Comparison of ENCODE assay signal across 21 cellular contexts in genomic region chr7:135251502-135252327, GRCh38. TPM values are rescaled to one million over a fixed set of nuclear protein-coding genes. Genes with fewer than 3 reads are reported as not detected.
DNase-seq lines count a peak whose midpoint lies in the region; ATAC-seq and TF ChIP-seq lines count a peak whose summit lies in the region.
"Had no signal": no experiment of that assay in that cellular context is flagged by ENCODE, and none has a peak within 500 bp of the region (broad histone marks: within the 10 kb centered on the region; RNA-seq: fewer than 3 reads in every experiment).

No MANE protein-coding gene starts in this region.

- TF ChIP-seq CTCF in GM20000 (IDR thresholded peaks at IDR 0.05; ENCODE audit: extremely low read depth, missing control alignments) (no peak), WERI-Rb-1 (IDR thresholded peaks at IDR 0.05; ENCODE audit: low read depth, low read length) (no peak), A673 (conservative IDR thresholded peaks at IDR 0.05; ENCODE audit: low read depth, low read length) (no peak)

- peak; percentile 71 for ATAC-seq in stimulated activated memory B cell treated with anti-CD40 and anti-IgM and Interleukin-4, amounts not matched to agents 10 μg/mL and 1 μg/mL and 100 μg/mL, for 72 hours
- ATAC-seq: left colon; stimulated activated effector memory CD8-positive, alpha-beta T cell treated with anti-CD3 and anti-CD28 coated beads, Interleukin-12 subunit alpha, Interleukin-12 subunit beta, amount 100 ng/mL, for 72 hours had no signal

- H3K27ac ChIP-seq in WERI-Rb-1 (no peak overlapping the region), A673 (ENCODE audit: low read depth, low read length, poor library complexity, severe bottlenecking) (no peak overlapping the region)

- no peaks in the 10 kb centered on the region for H3K27me3 ChIP-seq in WERI-Rb-1 (ENCODE audit: insufficient read depth, low read depth, severe bottlenecking)
- H3K27me3 ChIP-seq in A673 (replicated peaks; ENCODE audit: insufficient read depth, low read depth, low read length, poor library complexity) = no peaks in the 10 kb centered on the region

- DNase-seq in activated CD4-positive, alpha-beta memory T cell treated with anti-CD3 and anti-CD28 coated beads for 36 hours = peak; percentile 13
- DNase-seq in activated CD4-positive, alpha-beta memory T cell treated with anti-CD3 and anti-CD28 coated beads, Interleukin-2, amount 10 ng/mL, durations not matched to agents 7 days and 5 days = no peak
- DNase-seq in GM20000 (ENCODE audit: low spot score) (peak; percentile 43), KBM-7 (peak; percentile 22), NCI-H146 (lab: John Stamatoyannopoulos, UW) (no peak), WERI-Rb-1 (no peak), A673 (ENCODE audit: low spot score) (no peak)
- DNase-seq: activated CD8-positive, alpha-beta memory T cell treated with anti-CD3 and anti-CD28 coated beads, Interleukin-2, amount 50 U/mL, for 48 hours; amygdala; CD4-positive, alpha-beta memory T cell; effector memory CD4-positive, alpha-beta T cell; EL; hypothalamus; left colon; NCI-H2081; NCI-H69; nucleus accumbens had no signal

- intact Hi-C loops in activated CD4-positive, alpha-beta memory T cell treated with anti-CD3 and anti-CD28 coated beads for 36 hours (cut with micrococcal nuclease) = no loop called here
- intact Hi-C loops in A673 (cut with micrococcal nuclease; ENCODE audit: unreplicated experiment) = no loop called here

- H3K27ac Mint-ChIP-seq in activated CD4-positive, alpha-beta memory T cell treated with anti-CD3 and anti-CD28 coated beads for 36 hours = no peak overlapping the region
- no peak overlapping the region for H3K27ac Mint-ChIP-seq in activated CD4-positive, alpha-beta memory T cell treated with anti-CD3 and anti-CD28 coated beads, Interleukin-2, amount 10 ng/mL, durations not matched to agents 7 days and 5 days
- no peak overlapping the region for H3K27ac Mint-ChIP-seq in stimulated activated memory B cell treated with anti-CD40 and anti-IgM and Interleukin-4, amounts not matched to agents 10 μg/mL and 1 μg/mL and 100 μg/mL, for 72 hours
- H3K27ac Mint-ChIP-seq: stimulated activated effector memory CD8-positive, alpha-beta T cell treated with anti-CD3 and anti-CD28 coated beads, Interleukin-12 subunit alpha, Interleukin-12 subunit beta, amount 100 ng/mL, for 72 hours had no signal

- no peak overlapping the region for H3K4me3 Mint-ChIP-seq in activated CD4-positive, alpha-beta memory T cell treated with anti-CD3 and anti-CD28 coated beads for 36 hours
- no peak overlapping the region for H3K4me3 Mint-ChIP-seq in activated CD4-positive, alpha-beta memory T cell treated with anti-CD3 and anti-CD28 coated beads, Interleukin-2, amount 10 ng/mL, durations not matched to agents 7 days and 5 days
- no peak overlapping the region for H3K4me3 Mint-ChIP-seq in stimulated activated memory B cell treated with anti-CD40 and anti-IgM and Interleukin-4, amounts not matched to agents 10 μg/mL and 1 μg/mL and 100 μg/mL, for 72 hours
- H3K4me3 Mint-ChIP-seq: CD4-positive, alpha-beta memory T cell; stimulated activated effector memory CD8-positive, alpha-beta T cell treated with anti-CD3 and anti-CD28 coated beads, Interleukin-12 subunit alpha, Interleukin-12 subunit beta, amount 100 ng/mL, for 72 hours had no signal

- H3K36me3 ChIP-seq in WERI-Rb-1 (no peaks in the 10 kb centered on the region), A673 (ENCODE audit: insufficient read depth, low read length, poor library complexity, severe bottlenecking) (no peaks in the 10 kb centered on the region)

- H3K4me3 ChIP-seq in WERI-Rb-1 (ENCODE audit: low read depth, low read length) (no peak overlapping the region), A673 (ENCODE audit: low read depth, low read length, poor library complexity, severe bottlenecking) (no peak overlapping the region)

- POLR2A ChIA-PET in activated CD4-positive, alpha-beta memory T cell treated with anti-CD3 and anti-CD28 coated beads for 36 hours (lab: Charles Lee) = no interaction called here
- POLR2A ChIA-PET in activated CD4-positive, alpha-beta memory T cell treated with anti-CD3 and anti-CD28 coated beads, Interleukin-2, amount 10 ng/mL, durations not matched to agents 7 days and 5 days (lab: Charles Lee) = no interaction called here
- POLR2A ChIA-PET in A673 (lab: Charles Lee; ENCODE audit: low non-redundant PET) = no interaction called here

- no peaks in the 10 kb centered on the region for H3K27me3 Mint-ChIP-seq in activated CD4-positive, alpha-beta memory T cell treated with anti-CD3 and anti-CD28 coated beads for 36 hours
- H3K27me3 Mint-ChIP-seq in activated CD4-positive, alpha-beta memory T cell treated with anti-CD3 and anti-CD28 coated beads, Interleukin-2, amount 10 ng/mL, durations not matched to agents 7 days and 5 days = no peaks in the 10 kb centered on the region
- H3K27me3 Mint-ChIP-seq in stimulated activated memory B cell treated with anti-CD40 and anti-IgM and Interleukin-4, amounts not matched to agents 10 μg/mL and 1 μg/mL and 100 μg/mL, for 72 hours = no peaks in the 10 kb centered on the region

- H3K36me3 Mint-ChIP-seq in activated CD4-positive, alpha-beta memory T cell treated with anti-CD3 and anti-CD28 coated beads for 36 hours = no peaks in the 10 kb centered on the region
- no peaks in the 10 kb centered on the region for H3K36me3 Mint-ChIP-seq in activated CD4-positive, alpha-beta memory T cell treated with anti-CD3 and anti-CD28 coated beads, Interleukin-2, amount 10 ng/mL, durations not matched to agents 7 days and 5 days (ENCODE audit: low read depth)
- H3K36me3 Mint-ChIP-seq in stimulated activated memory B cell treated with anti-CD40 and anti-IgM and Interleukin-4, amounts not matched to agents 10 μg/mL and 1 μg/mL and 100 μg/mL, for 72 hours = no peaks in the 10 kb centered on the region
- H3K36me3 Mint-ChIP-seq: CD4-positive, alpha-beta memory T cell; stimulated activated effector memory CD8-positive, alpha-beta T cell treated with anti-CD3 and anti-CD28 coated beads, Interleukin-12 subunit alpha, Interleukin-12 subunit beta, amount 100 ng/mL, for 72 hours had no signal

- in situ Hi-C loops in KBM-7 (cut with MboI; ENCODE audit: low pct_unique_long_range_greater_than_20kb, low sequenced_read_pairs) = no loop called here

- no peaks in the 10 kb centered on the region for H3K4me1 ChIP-seq in A673 (ENCODE audit: insufficient read depth, low read length, poor library complexity, severe bottlenecking)

- H3K9me3 ChIP-seq in WERI-Rb-1 (ENCODE audit: severe bottlenecking) (no peaks in the 10 kb centered on the region), A673 (ENCODE audit: low read depth, low read length, poor library complexity, severe bottlenecking) (no peaks in the 10 kb centered on the region)

- CTCF ChIA-PET in activated CD4-positive, alpha-beta memory T cell treated with anti-CD3 and anti-CD28 coated beads for 36 hours (lab: Charles Lee) = interaction anchor here (1.3 kb wide), 1 partner anchor 23 kb away, joined by 4 read pairs; no protein-coding TSS in a partner anchor
- CTCF ChIA-PET in activated CD4-positive, alpha-beta memory T cell treated with anti-CD3 and anti-CD28 coated beads, Interleukin-2, amount 10 ng/mL, durations not matched to agents 7 days and 5 days (lab: Charles Lee) = interaction anchor here (0.6 kb wide), 1 partner anchor 29 kb away, joined by 3 read pairs; no protein-coding TSS in a partner anchor
- CTCF ChIA-PET in A673 (lab: Charles Lee) = no interaction called here

- no peaks in the 10 kb centered on the region for H3K9me3 Mint-ChIP-seq in activated CD4-positive, alpha-beta memory T cell treated with anti-CD3 and anti-CD28 coated beads for 36 hours
- H3K9me3 Mint-ChIP-seq in activated CD4-positive, alpha-beta memory T cell treated with anti-CD3 and anti-CD28 coated beads, Interleukin-2, amount 10 ng/mL, durations not matched to agents 7 days and 5 days = no peaks in the 10 kb centered on the region
- no peaks in the 10 kb centered on the region for H3K9me3 Mint-ChIP-seq in stimulated activated memory B cell treated with anti-CD40 and anti-IgM and Interleukin-4, amounts not matched to agents 10 μg/mL and 1 μg/mL and 100 μg/mL, for 72 hours
- H3K9me3 Mint-ChIP-seq: CD4-positive, alpha-beta memory T cell; stimulated activated effector memory CD8-positive, alpha-beta T cell treated with anti-CD3 and anti-CD28 coated beads, Interleukin-12 subunit alpha, Interleukin-12 subunit beta, amount 100 ng/mL, for 72 hours had no signal

- no TSS peak for BruUV-seq in A673 (replicated peaks; lab: Mats Ljungman, UMichigan)

- peaks cover 11% of the 10 kb centered on the region for H3K4me1 Mint-ChIP-seq in activated CD4-positive, alpha-beta memory T cell treated with anti-CD3 and anti-CD28 coated beads for 36 hours (ENCODE audit: low read depth)
- peaks cover 2% of the 10 kb centered on the region for H3K4me1 Mint-ChIP-seq in activated CD4-positive, alpha-beta memory T cell treated with anti-CD3 and anti-CD28 coated beads, Interleukin-2, amount 10 ng/mL, durations not matched to agents 7 days and 5 days
- peaks cover 8% of the 10 kb centered on the region for H3K4me1 Mint-ChIP-seq in stimulated activated memory B cell treated with anti-CD40 and anti-IgM and Interleukin-4, amounts not matched to agents 10 μg/mL and 1 μg/mL and 100 μg/mL, for 72 hours

RNA-seq across cellular contexts. Expression of gene STRA8, which starts 18.1 kb away (rescaled TPM):
- not detected for total RNA-seq in activated CD4-positive, alpha-beta memory T cell treated with anti-CD3 and anti-CD28 coated beads for 36 hours
- total RNA-seq in activated CD4-positive, alpha-beta memory T cell treated with anti-CD3 and anti-CD28 coated beads, Interleukin-2, amount 10 ng/mL, durations not matched to agents 7 days and 5 days = not detected
- not detected in 2 replicates for total RNA-seq in A673 (2021)
- total RNA-seq: CD4-positive, alpha-beta memory T cell; left colon; mononuclear cell; urinary bladder had no signal

RNA-seq across cellular contexts. Expression of gene WDR91, which starts 40.4 kb away (rescaled TPM):
- total RNA-seq in activated CD4-positive, alpha-beta memory T cell treated with anti-CD3 and anti-CD28 coated beads for 36 hours = 10 to 100 TPM; 10.3 to 11.0 TPM
- 10 to 100 TPM; 10.7 to 11.6 TPM for total RNA-seq in activated CD4-positive, alpha-beta memory T cell treated with anti-CD3 and anti-CD28 coated beads, Interleukin-2, amount 10 ng/mL, durations not matched to agents 7 days and 5 days
- 7.0 and 9.8 TPM in 2 replicates for total RNA-seq in A673 (2021)

Comparison
In these comparisons a context has a peak if more than half of its experiments do, and no peak if none do; other contexts are left out.
1. DNase-seq: peak in activated CD4-positive, alpha-beta memory T cell treated with anti-CD3 and anti-CD28 coated beads for 36 hours (single experiment), GM20000 (single experiment) and KBM-7 (single experiment); none in activated CD4-positive, alpha-beta memory T cell treated with anti-CD3 and anti-CD28 coated beads, Interleukin-2, amount 10 ng/mL, durations not matched to agents 7 days and 5 days (single experiment), NCI-H146 (single experiment), WERI-Rb-1 (single experiment) and A673 (single experiment).